23 cellular contexts compared by ENCODE assay signal in genomic region chr13:67139551-67139950, GRCh38.
DNase-seq lines count a peak whose midpoint lies in the region; ATAC-seq and TF ChIP-seq lines count a peak whose summit lies in the region.
"Had no signal": no experiment of that assay in that cellular context is flagged by ENCODE, and none has a peak within 500 bp of the region (broad histone marks: within the 10 kb centered on the region; RNA-seq: fewer than 3 reads in every experiment).

No MANE protein-coding gene starts in this region.

- H3K27me3 ChIP-seq in mesenchymal stem cell (ENCODE audit: control insufficient read depth in 1 of 2, insufficient read depth in 1 of 2, low read length in 2 of 2) (no peaks in the 10 kb centered on the region), mammary epithelial cell (ENCODE audit: insufficient read depth, low read length) (peaks cover 2% of the 10 kb centered on the region)
- H3K27me3 ChIP-seq: adrenal gland, colonic mucosa, esophagus muscularis mucosa, sigmoid colon had no signal

- H4K20me1 ChIP-seq in mammary epithelial cell (ENCODE audit: insufficient read depth, low read length) = no peaks in the 10 kb centered on the region

- WGBS in mesenchymal stem cell = 94% methylated on average over 2 of the region's 4 CpGs
- 90% methylated on average over 4 of the region's 4 CpGs for WGBS in mammary epithelial cell (ENCODE audit: low coverage, missing lambda C conversion rate)

- no peak overlapping the region for H4K91ac ChIP-seq in mesenchymal stem cell (ENCODE audit: low read length)

- H4K8ac ChIP-seq in mesenchymal stem cell (ENCODE audit: low read length) = no peak overlapping the region

- ATAC-seq in GM21367 (IDR thresholded peaks at IDR 0.05; ENCODE audit: unreplicated experiment) = no peak
- ATAC-seq: activated CD4-positive, CD25-positive, alpha-beta regulatory T cell treated with anti-CD3 and anti-CD28 coated beads, Interleukin-2, amount 50 U/mL, for 24 hours; activated CD8-positive, alpha-beta T cell treated with anti-CD3 and anti-CD28 coated beads, Interleukin-2, amount 10 ng/mL, durations not matched to agents 7 days and 5 days; naive thymus-derived CD8-positive, alpha-beta T cell; PC-3 had no signal

- no peak overlapping the region for H2AK5ac ChIP-seq in mesenchymal stem cell (ENCODE audit: low read length, severe bottlenecking)

- H3K36me3 ChIP-seq in mesenchymal stem cell (ENCODE audit: control insufficient read depth in 1 of 2, insufficient read depth in 2 of 2, low read depth in 1 of 2, low read length in 2 of 2) (no peaks in the 10 kb centered on the region), mammary epithelial cell (ENCODE audit: insufficient read depth, low read length) (no peaks in the 10 kb centered on the region)
- H3K36me3 ChIP-seq: adrenal gland, colonic mucosa, esophagus muscularis mucosa, sigmoid colon had no signal

- H3K18ac ChIP-seq in mesenchymal stem cell (ENCODE audit: low read depth in 1 of 2, low read length in 2 of 2) = no peak overlapping the region

- no peak overlapping the region for H2BK12ac ChIP-seq in mesenchymal stem cell (ENCODE audit: low read length in 2 of 2)

- no peak overlapping the region for H3K14ac ChIP-seq in mesenchymal stem cell (ENCODE audit: low read length in 2 of 2)

- no peaks in the 10 kb centered on the region for H3K79me2 ChIP-seq in mammary epithelial cell (ENCODE audit: insufficient read depth, low read length)

- no peaks in the 10 kb centered on the region for H3K4me1 ChIP-seq in mesenchymal stem cell (ENCODE audit: control insufficient read depth, insufficient read depth, low read depth, low read length)
- H3K4me1 ChIP-seq in mammary epithelial cell (ENCODE audit: insufficient read depth, low read length) = no peaks in the 10 kb centered on the region
- H3K4me1 ChIP-seq: adrenal gland, Caco-2, colonic mucosa, sigmoid colon had no signal

- no peak overlapping the region for H2AFZ ChIP-seq in mesenchymal stem cell (ENCODE audit: low read depth, low read length)
- no peak overlapping the region for H2AFZ ChIP-seq in mammary epithelial cell (ENCODE audit: low read depth, low read length)

- intact Hi-C loops in mammary epithelial cell (cut with micrococcal nuclease) = no loop called here

- H3K9ac ChIP-seq in mesenchymal stem cell (ENCODE audit: low read length) (no peak overlapping the region), mammary epithelial cell (ENCODE audit: insufficient read depth, low read length) (no peak overlapping the region)

- in situ Hi-C loops in mammary epithelial cell (cut with MboI; ENCODE audit: low sequenced_read_pairs in 2 of 2) = no loop called here

- H2BK15ac ChIP-seq in mesenchymal stem cell (ENCODE audit: low read depth, poor library complexity, severe bottlenecking) = no peak overlapping the region

- no peak overlapping the region for H2BK5ac ChIP-seq in mesenchymal stem cell (ENCODE audit: low read depth, low read length, poor library complexity, severe bottlenecking)

- H3K4me2 ChIP-seq in mesenchymal stem cell (ENCODE audit: low read length, poor library complexity, severe bottlenecking) (no peak overlapping the region), mammary epithelial cell (ENCODE audit: insufficient read depth, low read depth, low read length) (no peak overlapping the region)

- peak overlapping the region; percentile 3 for H3K27ac ChIP-seq in mesenchymal stem cell (ENCODE audit: low read length, poor library complexity, severe bottlenecking)
- H3K27ac ChIP-seq in mammary epithelial cell (ENCODE audit: insufficient read depth, low read depth, low read length) = no peak overlapping the region
- H3K27ac ChIP-seq: adrenal gland, colonic mucosa, esophagus muscularis mucosa, sigmoid colon had no signal

- BruUV-seq in mammary epithelial cell (replicated peaks; lab: Mats Ljungman, UMichigan) = no TSS peak

- TF ChIP-seq CTCF in mammary epithelial cell (conservative IDR thresholded peaks at IDR 0.05 in 1 of 2, IDR thresholded peaks at IDR 0.05 in 1 of 2; ENCODE audit: extremely low read depth in 1 of 2, insufficient read depth in 1 of 2, low read depth in 1 of 2, low read length in 2 of 2) = no peak

- H3K9me3 ChIP-seq in mesenchymal stem cell (ENCODE audit: control insufficient read depth, low read length) = no peaks in the 10 kb centered on the region
- H3K9me3 ChIP-seq in mammary epithelial cell (replicated peaks; ENCODE audit: insufficient read depth, low read length) = no peaks in the 10 kb centered on the region
- H3K9me3 ChIP-seq: adrenal gland, Caco-2, colonic mucosa, esophagus muscularis mucosa, sigmoid colon had no signal

- H3K4ac ChIP-seq in mesenchymal stem cell (ENCODE audit: low read depth in 1 of 2, low read length in 2 of 2) = no peak overlapping the region

- CTCF ChIA-PET in mammary epithelial cell (lab: Charles Lee; ENCODE audit: low non-redundant PET) = no interaction called here

- H3K4me3 ChIP-seq in mesenchymal stem cell (ENCODE audit: insufficient read depth in 1 of 2, low read depth in 1 of 2, low read length in 2 of 2) = no peak overlapping the region
- H3K4me3 ChIP-seq in mammary epithelial cell (replicated peaks in 1 of 3; ENCODE audit: insufficient read depth in 1 of 3, low read depth in 2 of 3, low read length in 3 of 3) = no peak overlapping the region
- H3K4me3 ChIP-seq: adrenal gland, colonic mucosa, esophagus muscularis mucosa, sigmoid colon had no signal

- H2BK120ac ChIP-seq in mesenchymal stem cell (ENCODE audit: low read depth, low read length) = no peak overlapping the region

- no peak overlapping the region for H3K23ac ChIP-seq in mesenchymal stem cell (ENCODE audit: low read length in 2 of 2)

- DNase-seq in NCI-H82 (lab: John Stamatoyannopoulos, UW) (peak; percentile 66), NCI-H82 treated with DMSO at 0.1 percent for 48 hours (lab: John Stamatoyannopoulos, UW; ENCODE audit: unreplicated experiment) (no peak), NCI-H1417 treated with DMSO at 0.1 percent for 48 hours (lab: John Stamatoyannopoulos, UW) (peak; percentile 44), SK-N-DZ (ENCODE audit: low spot score) (peak; percentile 4), mesenchymal stem cell (no peak), mammary epithelial cell (no peak)
- DNase-seq in activated T-cell treated with anti-CD3 and anti-CD28 coated beads, Interleukin-2, amount 50 U/mL, for 1 hour = no peak
- DNase-seq: activated CD8-positive, alpha-beta T cell treated with anti-CD3 and anti-CD28 coated beads, Interleukin-2, amount 10 ng/mL, durations not matched to agents 7 days and 5 days; activated naive CD4-positive, alpha-beta T cell; activated T-cell treated with anti-CD3 and anti-CD28 coated beads, Interleukin-2, amount 50 U/mL, for 24 hours; adrenal gland; Caco-2; colonic mucosa; GOT3; IMR-90; naive thymus-derived CD8-positive, alpha-beta T cell; NCI-H1930; NCI-H526 treated with DMSO at 0.1 percent for 48 hours; PC-3; sigmoid colon had no signal

- no peaks in the 10 kb centered on the region for H3K79me1 ChIP-seq in mesenchymal stem cell (replicated peaks; ENCODE audit: low read length, poor library complexity, severe bottlenecking)

- dilution Hi-C loops in mammary epithelial cell (cut with HindIII; ENCODE audit: low sequenced_read_pairs) = no loop called here

Comparison
In these comparisons a context has a peak if more than half of its experiments do, and no peak if none do; other contexts are left out.
1. DNase-seq: peak in NCI-H82 (single experiment), NCI-H1417 treated with DMSO at 0.1 percent for 48 hours (single experiment) and SK-N-DZ (single experiment); none in NCI-H82 treated with DMSO at 0.1 percent for 48 hours (single experiment), mesenchymal stem cell (single experiment), mammary epithelial cell (single experiment) and activated T-cell treated with anti-CD3 and anti-CD28 coated beads, Interleukin-2, amount 50 U/mL, for 1 hour (single experiment).